In genomic region chr9:33618370-33618769, GRCh38 we compare ENCODE assay signal across 6 cellular contexts.
DNase-seq lines count a peak whose midpoint lies in the region; ATAC-seq, FAIRE-seq and TF ChIP-seq lines count a peak whose summit lies in the region.
"Not testable (repeated sequence)": the region's sequence is repeated elsewhere in the genome, so short reads cannot be mapped to it uniquely, and the experiment has no call there.

No MANE protein-coding gene starts in this region.

- WGBS in A549 (ENCODE audit: missing lambda C conversion rate) = 92% methylated on average over 9 of the region's 9 CpGs
- 93% methylated on average over 8 of the region's 9 CpGs; no CpG with 5 or more reads in 1 of the 2 experiments for WGBS in H1 (ENCODE audit: extremely low coverage in 1 of 2, insufficient coverage in 1 of 2, insufficient read length in 1 of 2, insufficient replicate concordance in 2 of 2, low coverage in 1 of 2, low lambda C conversion rate in 2 of 2, missing lambda C conversion rate in 1 of 2), 2 experiments
- no CpG with 5 or more reads among the region's 9 CpGs for WGBS in trophoblast cell (ENCODE audit: extremely low coverage, insufficient coverage, insufficient read length)

- not testable (repeated sequence) for H3K27me3 Mint-ChIP-seq in GM23338 (ENCODE audit: insufficient read depth, low read depth, poor library complexity)

- not testable (repeated sequence) for DNase-seq in A549 (ENCODE audit: low read depth in 1 of 2, low spot score in 1 of 2); GM23338 (ENCODE audit: low spot score); H1 (ENCODE audit: low read depth in 1 of 2, low spot score in 2 of 2); trophoblast cell
- peak; percentile 81 to 84 for DNase-seq in SJCRH30

- H2BK12ac ChIP-seq in H1 (ENCODE audit: low read depth, low read length) = 0 out of 2 replicates have a peak overlapping the region, but pooled peaks have one; percentile 33
- peak overlapping the region; percentile 48 for H2BK12ac ChIP-seq in trophoblast cell (ENCODE audit: low read length)

- TF ChIP-seq POLR2A in A549 (IDR thresholded peaks at IDR 0.05; ENCODE audit: low read length); H1 (IDR thresholded peaks at IDR 0.05; ENCODE audit: control extremely low read depth in 1 of 2, low read depth in 2 of 2, low read length in 2 of 2): not testable (repeated sequence)

- not testable (repeated sequence) for H2BK120ac ChIP-seq in H1 (replicated peaks; ENCODE audit: low read depth, low read length)
- H2BK120ac ChIP-seq in trophoblast cell (ENCODE audit: insufficient read depth, low read length, poor library complexity) = peak overlapping the region; percentile 30

- H3K4me1 Mint-ChIP-seq in GM23338 = peaks cover 13% of the 10 kb centered on the region; the same call in 2 of the 3 replicates

- H3K9me2 ChIP-seq in GM23338 (ENCODE audit: insufficient read depth) = not testable (repeated sequence)

- not testable (repeated sequence) for H3F3A ChIP-seq in GM23338 (replicated peaks; ENCODE audit: low read depth)

- H3K9me3 Mint-ChIP-seq in GM23338 = not testable (repeated sequence)

- H3K4me2 ChIP-seq in A549; GM23338; H1 (ENCODE audit: insufficient read depth in 1 of 2, low read depth in 2 of 2, low read length in 2 of 2); trophoblast cell (ENCODE audit: low read length): not testable (repeated sequence)
- H3K4me2 ChIP-seq in BLaER1 treated with 17β-estradiol and CSF1 and Interleukin-3, amounts not matched to agents 10 nM and 100 nM = peak overlapping the region in 9 of 11 experiments; percentile 1 to 61 (median 42); a peak in 16 of 22 replicates

- H3K27ac Mint-ChIP-seq in GM23338 = peak overlapping the region; percentile 90; the same call in 1 of the 2 replicates

- not testable (repeated sequence) for H3K4me3 ChIP-seq in A549; BLaER1 treated with 17β-estradiol and CSF1 and Interleukin-3, amounts not matched to agents 10 nM and 100 nM; GM23338; SJCRH30; H1 (ENCODE audit: extremely low read depth in 1 of 4, insufficient read depth in 2 of 4, low read depth in 3 of 4, low read length in 4 of 4); trophoblast cell (ENCODE audit: low read depth, low read length)

- H3K79me1 ChIP-seq in H1 (ENCODE audit: low read depth, low read length) = not testable (repeated sequence)
- H3K79me1 ChIP-seq in trophoblast cell (ENCODE audit: low read length) = peaks cover 18% of the 10 kb centered on the region

- H2AFZ ChIP-seq in GM23338; H1 (ENCODE audit: low read length); trophoblast cell (ENCODE audit: insufficient read depth, low read length, poor library complexity): not testable (repeated sequence)

- H3K9me3 ChIP-seq in A549; SJCRH30 (replicated peaks); H1 (ENCODE audit: insufficient read depth in 2 of 2, low read depth in 1 of 2, low read length in 1 of 2); trophoblast cell (ENCODE audit: insufficient read depth, low read depth, low read length): not testable (repeated sequence)
- peaks cover 0 to 10% (median 7%) of the 10 kb centered on the region in 11 experiments; a peak in 12 of 22 replicates for H3K9me3 ChIP-seq in BLaER1 treated with 17β-estradiol and CSF1 and Interleukin-3, amounts not matched to agents 10 nM and 100 nM (replicated peaks in 1 of 11)

- not testable (repeated sequence) for H2BK5ac ChIP-seq in H1 (ENCODE audit: low read depth, low read length); trophoblast cell (ENCODE audit: low read depth, low read length, poor library complexity)

- CTCF ChIA-PET in A549 (lab: Yijun Ruan, JAX) (interaction anchor here (0.6 to 15.0 kb wide), 6 partner anchors 15 to 331 kb away, joined by 3 to 471 read pairs (median 3); no protein-coding TSS in a partner anchor), H1 (lab: Charles Lee; ENCODE audit: partially characterized antibody) (interaction anchor here (0.6 to 16.0 kb wide), 13 partner anchors 14 to 158 kb away, joined by 3 to 402 read pairs (median 3); no protein-coding TSS in a partner anchor)

- H2BK15ac ChIP-seq in H1 (ENCODE audit: low read length) = not testable (repeated sequence)

- H2BK20ac ChIP-seq in H1 (ENCODE audit: low read length) = not testable (repeated sequence)

- H4K8ac ChIP-seq in H1 (ENCODE audit: extremely low read depth, insufficient read depth, low read length); trophoblast cell (ENCODE audit: low read depth, low read length): not testable (repeated sequence)

- H4K91ac ChIP-seq in H1 (replicated peaks; ENCODE audit: insufficient read length, low read length) = not testable (repeated sequence)
- peak overlapping the region; percentile 59 for H4K91ac ChIP-seq in trophoblast cell (ENCODE audit: low read depth, low read length)

- not testable (repeated sequence) for FAIRE-seq in A549 (lab: Jason Lieb, UNC); H1 (lab: Jason Lieb, UNC)

- not testable (repeated sequence) for H3K23me2 ChIP-seq in H1 (ENCODE audit: low read depth, low read length)

- not testable (repeated sequence) for H3K4ac ChIP-seq in H1 (replicated peaks; ENCODE audit: insufficient read length, low read depth, low read length); trophoblast cell (ENCODE audit: low read depth, low read length)

- not testable (repeated sequence) for H3K79me2 ChIP-seq in GM23338 (replicated peaks; ENCODE audit: insufficient read depth); H1 (ENCODE audit: control insufficient read depth in 1 of 2, insufficient read depth in 2 of 2, low read length in 2 of 2); trophoblast cell (ENCODE audit: control insufficient read depth, insufficient read depth, low read length, poor library complexity)

- H2AK5ac ChIP-seq in H1 (ENCODE audit: low read depth, low read length) = not testable (repeated sequence)
- peak overlapping the region; percentile 76 for H2AK5ac ChIP-seq in trophoblast cell (ENCODE audit: low read length)

- H3K56ac ChIP-seq in H1 (replicated peaks; ENCODE audit: insufficient read length, low read depth, low read length) = not testable (repeated sequence)

- TF ChIP-seq EP300 in A549 (IDR thresholded peaks at IDR 0.05); H1 (IDR thresholded peaks at IDR 0.05; ENCODE audit: borderline replicate concordance in 1 of 2, low read depth in 2 of 2, low read length in 2 of 2): not testable (repeated sequence)

- not testable (repeated sequence) for H4K12ac ChIP-seq in trophoblast cell (ENCODE audit: low read depth, low read length)

- H3K27me3 ChIP-seq in BLaER1 treated with 17β-estradiol and CSF1 and Interleukin-3, amounts not matched to agents 10 nM and 100 nM; GM23338 (ENCODE audit: insufficient read depth); SJCRH30; H1 (replicated peaks in 1 of 4; ENCODE audit: control insufficient read depth in 3 of 4, extremely low read depth in 1 of 4, insufficient read depth in 3 of 4, low read length in 3 of 4); trophoblast cell (ENCODE audit: insufficient read depth, low read length): not testable (repeated sequence)

- POLR2A ChIA-PET in A549 (lab: Yijun Ruan, JAX); H1 (lab: Charles Lee; ENCODE audit: partially characterized antibody): not testable (repeated sequence)

- TF ChIP-seq CTCF in A549 (IDR thresholded peaks at IDR 0.05); GM23338 (conservative IDR thresholded peaks at IDR 0.05; ENCODE audit: low read depth in 2 of 2); H1 (IDR thresholded peaks at IDR 0.05; ENCODE audit: control extremely low read depth in 1 of 3, insufficient read depth in 1 of 3, low read depth in 1 of 3, low read length in 3 of 3): not testable (repeated sequence)

- not testable (repeated sequence) for H3K4me3 Mint-ChIP-seq in GM23338

- TF ChIP-seq RAD21 in A549 (conservative IDR thresholded peaks at IDR 0.05 in 1 of 2, IDR thresholded peaks at IDR 0.05 in 1 of 2); H1 (IDR thresholded peaks at IDR 0.05 in 1 of 2, conservative IDR thresholded peaks at IDR 0.05 in 1 of 2; ENCODE audit: low read depth in 2 of 2, low read length in 2 of 2): not testable (repeated sequence)

- peaks cover 23% of the 10 kb centered on the region for H3K4me1 ChIP-seq in A549
- H3K4me1 ChIP-seq in BLaER1 treated with 17β-estradiol and CSF1 and Interleukin-3, amounts not matched to agents 10 nM and 100 nM = peaks cover 0 to 25% (median 14%) of the 10 kb centered on the region in 10 experiments; a peak in 16 of 20 replicates
- not testable (repeated sequence) for H3K4me1 ChIP-seq in GM23338 (ENCODE audit: insufficient read depth); H1 (replicated peaks in 1 of 4; ENCODE audit: control insufficient read depth in 3 of 4, insufficient read depth in 4 of 4, low read length in 3 of 4)
- peaks cover 32% of the 10 kb centered on the region for H3K4me1 ChIP-seq in SJCRH30
- H3K4me1 ChIP-seq in trophoblast cell (ENCODE audit: control insufficient read depth in 1 of 2, insufficient read depth in 2 of 2, low read length in 2 of 2) = peaks cover 11 to 17% of the 10 kb centered on the region in 2 experiments

- not testable (repeated sequence) for H3K18ac ChIP-seq in H1 (ENCODE audit: extremely low read depth, low read length); trophoblast cell (ENCODE audit: low read length)

- ATAC-seq in A549, GM23338: not testable (repeated sequence)

- H4K5ac ChIP-seq in H1 (ENCODE audit: insufficient read length, low read depth, low read length) = not testable (repeated sequence)

- H3K36me3 Mint-ChIP-seq in GM23338 (ENCODE audit: low read depth) = not testable (repeated sequence)

- not testable (repeated sequence) for H4K20me1 ChIP-seq in BLaER1 treated with 17β-estradiol and CSF1 and Interleukin-3, amounts not matched to agents 10 nM and 100 nM; GM23338 (replicated peaks; ENCODE audit: insufficient read depth); H1 (replicated peaks in 1 of 2; ENCODE audit: control insufficient read depth in 1 of 2, insufficient read depth in 2 of 2, low read length in 2 of 2)

- H3K27ac ChIP-seq in A549 = peak overlapping the region; percentile 75 to 90; a peak in 4 of 6 replicates
- H3K27ac ChIP-seq in BLaER1 treated with 17β-estradiol and CSF1 and Interleukin-3, amounts not matched to agents 10 nM and 100 nM = peak overlapping the region in 2 of 11 experiments; percentile 12 to 34; a peak in 1 of 22 replicates
- H3K27ac ChIP-seq in GM23338 (ENCODE audit: low read depth); H1 (ENCODE audit: low read depth, low read length); trophoblast cell (ENCODE audit: low read depth, low read length): not testable (repeated sequence)
- H3K27ac ChIP-seq in SJCRH30 = peak overlapping the region; percentile 77

- not testable (repeated sequence) for H3K14ac ChIP-seq in H1 (ENCODE audit: insufficient read length); trophoblast cell (ENCODE audit: low read length)

- not testable (repeated sequence) for H3K23ac ChIP-seq in H1 (ENCODE audit: insufficient read length); trophoblast cell (ENCODE audit: low read length)

- H3K9ac ChIP-seq in BLaER1 treated with 17β-estradiol and CSF1 and Interleukin-3, amounts not matched to agents 10 nM and 100 nM; H1 (replicated peaks in 1 of 4; ENCODE audit: extremely low read depth in 1 of 4, low read depth in 3 of 4, low read length in 3 of 4); trophoblast cell (ENCODE audit: low read length): not testable (repeated sequence)

- not testable (repeated sequence) for H3K36me3 ChIP-seq in BLaER1 treated with 17β-estradiol and CSF1 and Interleukin-3, amounts not matched to agents 10 nM and 100 nM; GM23338 (ENCODE audit: insufficient read depth); SJCRH30; H1 (ENCODE audit: control insufficient read depth in 2 of 4, insufficient read depth in 4 of 4, low read length in 3 of 4); trophoblast cell (ENCODE audit: control insufficient read depth in 1 of 2, insufficient read depth in 2 of 2, low read length in 2 of 2)
